Comparison of ENCODE assay signal across 8 cellular contexts in the genomic region with DNA sequence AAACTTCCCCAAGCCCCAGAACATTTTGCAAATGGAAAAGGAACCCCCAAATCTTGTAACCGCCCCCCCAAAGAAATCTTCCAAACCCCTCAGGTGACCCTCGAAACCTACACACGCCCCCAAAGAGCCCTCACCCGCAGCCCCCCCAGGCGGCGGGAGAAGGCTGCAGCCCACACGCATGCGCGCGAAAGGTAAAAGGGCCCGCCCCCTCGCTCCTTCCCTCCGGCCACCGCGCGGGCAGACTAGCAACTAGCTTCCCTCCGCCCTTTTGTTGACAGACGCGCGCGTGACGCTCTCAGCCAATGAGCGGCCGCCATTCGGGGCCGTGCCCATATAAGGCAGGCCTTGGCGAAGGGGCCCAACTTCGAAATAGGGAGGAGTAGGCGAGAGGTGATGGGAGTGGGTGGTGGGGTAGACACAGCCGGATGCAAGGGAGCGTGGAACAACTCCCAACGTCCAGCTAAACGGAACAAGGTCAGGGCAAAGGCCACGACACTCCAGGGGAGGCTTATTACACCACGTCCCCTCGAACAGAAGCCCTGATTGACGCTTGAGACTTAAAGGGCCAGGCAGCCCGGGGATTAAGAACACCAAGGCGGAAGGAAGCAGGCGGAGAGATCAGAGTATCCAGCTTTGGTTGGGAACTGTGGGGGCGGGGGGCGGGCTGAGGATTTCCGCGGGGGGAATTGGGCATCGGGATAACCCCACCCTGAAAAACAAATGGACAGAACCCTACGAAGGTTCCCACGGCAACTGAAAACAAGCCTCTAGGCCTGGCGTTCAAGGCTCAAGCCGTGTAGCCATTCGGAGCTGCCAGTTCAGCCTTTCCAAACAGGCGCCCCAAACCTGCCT.
DNase-seq lines count a peak whose midpoint lies in the region; ATAC-seq and TF ChIP-seq lines count a peak whose summit lies in the region.

No MANE protein-coding gene starts in this region.

- peaks cover 17% of the 10 kb centered on the region for H3K36me3 Mint-ChIP-seq in central memory CD8-positive, alpha-beta T cell (ENCODE audit: insufficient read depth)

- TF ChIP-seq POLR2A in GM18951 (IDR thresholded peaks at IDR 0.05; ENCODE audit: extremely low read depth, insufficient read depth, insufficient read length) = peak; percentile 52

- ATAC-seq in HG03280 (IDR thresholded peaks at IDR 0.05; ENCODE audit: unreplicated experiment) = peak; percentile 92
- peak; percentile 98 for ATAC-seq in central memory CD8-positive, alpha-beta T cell (replicated peaks; ENCODE audit: extremely low read depth, poor library complexity, severe bottlenecking)

- H3K4me3 Mint-ChIP-seq in central memory CD8-positive, alpha-beta T cell = peak overlapping the region; percentile 94

- DNase-seq in AG09309 (ENCODE audit: low read depth) (peak; percentile 87), NCI-H345 treated with DMSO at 0.1 percent for 48 hours (lab: John Stamatoyannopoulos, UW; ENCODE audit: unreplicated experiment) (peak; percentile 84), inferior parietal cortex (ENCODE audit: extremely low spot score) (peak; percentile 99), smooth muscle cell of the brain vasculature (ENCODE audit: low read depth, low spot score) (peak; percentile 98)
- peak; percentile 96 for DNase-seq in activated CD4-positive, CD25-positive, alpha-beta regulatory T cell treated with anti-CD3 and anti-CD28 coated beads, Interleukin-2, amount 50 U/mL, for 16 hours (ENCODE audit: low read depth, low spot score)
- DNase-seq in central memory CD8-positive, alpha-beta T cell (ENCODE audit: low spot score in 2 of 2) = peak; percentile 91 to 97

- H3K4me3 ChIP-seq in AG09309 (ENCODE audit: control insufficient read depth, low read depth, low read length) = peak overlapping the region; percentile 62

- TF ChIP-seq CTCF in AG09309 (IDR thresholded peaks at IDR 0.05; ENCODE audit: control insufficient read depth, insufficient read depth, low read depth, low read length, missing control alignments) = peak; percentile 28

- no peaks in the 10 kb centered on the region for H3K27me3 Mint-ChIP-seq in central memory CD8-positive, alpha-beta T cell

- H3K9me3 Mint-ChIP-seq in central memory CD8-positive, alpha-beta T cell = no peaks in the 10 kb centered on the region

- in situ Hi-C loops in GM18951 (cut with MboI; ENCODE audit: low sequenced_read_pairs, unreplicated experiment) = no loop called here

- peak overlapping the region; percentile 87 for H3K27ac Mint-ChIP-seq in central memory CD8-positive, alpha-beta T cell (ENCODE audit: low read depth)

- H3K4me1 Mint-ChIP-seq in central memory CD8-positive, alpha-beta T cell = peaks cover 30% of the 10 kb centered on the region

Comparison
In these comparisons a context has a peak if more than half of its experiments do, and no peak if none do; other contexts are left out.
1. Peak in every context shown above with its lines: DNase-seq, ATAC-seq and H3K4me3 ChIP-seq.